ENCODE assay signal across 31 cellular contexts in the genomic region with DNA sequence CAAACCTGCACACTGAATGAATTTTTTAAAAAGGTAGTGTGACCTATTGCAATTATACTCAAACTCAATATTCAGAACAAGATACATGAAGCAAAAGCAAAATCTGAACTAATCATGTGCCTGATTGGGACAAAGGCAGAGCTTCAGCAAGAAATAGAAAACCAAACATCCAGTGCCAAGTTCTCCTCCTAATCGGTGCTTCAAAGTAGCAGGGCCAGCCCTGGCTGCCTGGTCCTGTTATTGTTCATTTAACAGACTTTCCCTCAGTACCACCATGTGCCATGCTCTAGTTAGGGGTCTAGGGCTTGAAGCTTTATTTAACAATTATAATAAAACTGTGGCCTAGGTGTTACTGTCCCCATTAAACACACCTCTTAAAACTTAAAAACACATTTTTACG.
"Had no signal": no experiment of that assay in that cellular context is flagged by ENCODE, and none has a peak within 500 bp of the region (broad histone marks: within the 10 kb centered on the region; RNA-seq: fewer than 3 reads in every experiment).

No MANE protein-coding gene starts in this region.

- H3K4me1 Mint-ChIP-seq: activated CD4-positive, alpha-beta T cell treated with anti-CD3 and anti-CD28 coated beads, Interleukin-2, amount 10 ng/mL, durations not matched to agents 24 days and 14 days; activated naive CD8-positive, alpha-beta T cell treated with anti-CD3 and anti-CD28 coated beads for 36 hours; activated T-helper 17 cell treated with anti-CD3 and anti-CD28 coated beads, Interleukin-2, amount 50 U/mL, for 72 hours had no signal

- H3K9me3 Mint-ChIP-seq: activated CD4-positive, alpha-beta T cell treated with anti-CD3 and anti-CD28 coated beads, Interleukin-2, amount 10 ng/mL, durations not matched to agents 24 days and 14 days; activated CD8-positive, alpha-beta T cell treated with anti-CD3 and anti-CD28 coated beads for 36 hours; activated naive CD8-positive, alpha-beta T cell treated with anti-CD3 and anti-CD28 coated beads for 36 hours; activated T-cell treated with anti-CD3 and anti-CD28 coated beads, Interleukin-2, amount 50 U/mL, for 72 hours; activated T-helper 17 cell treated with anti-CD3 and anti-CD28 coated beads, Interleukin-2, amount 50 U/mL, for 72 hours had no signal

- H3K27ac Mint-ChIP-seq: activated CD4-positive, alpha-beta T cell treated with anti-CD3 and anti-CD28 coated beads, Interleukin-2, amount 10 ng/mL, durations not matched to agents 24 days and 14 days; activated CD8-positive, alpha-beta T cell treated with anti-CD3 and anti-CD28 coated beads for 36 hours; activated naive CD8-positive, alpha-beta T cell treated with anti-CD3 and anti-CD28 coated beads for 36 hours; activated T-cell treated with anti-CD3 and anti-CD28 coated beads, Interleukin-2, amount 50 U/mL, for 72 hours; activated T-helper 17 cell treated with anti-CD3 and anti-CD28 coated beads, Interleukin-2, amount 50 U/mL, for 72 hours had no signal

- H3K36me3 Mint-ChIP-seq: activated naive CD8-positive, alpha-beta T cell treated with anti-CD3 and anti-CD28 coated beads for 36 hours had no signal

- H3K4me3 ChIP-seq: breast epithelium, Peyer's patch had no signal

- H3K4me3 Mint-ChIP-seq: activated CD4-positive, alpha-beta T cell treated with anti-CD3 and anti-CD28 coated beads, Interleukin-2, amount 10 ng/mL, durations not matched to agents 24 days and 14 days; activated CD8-positive, alpha-beta T cell treated with anti-CD3 and anti-CD28 coated beads for 36 hours; activated naive CD8-positive, alpha-beta T cell treated with anti-CD3 and anti-CD28 coated beads for 36 hours; activated T-cell treated with anti-CD3 and anti-CD28 coated beads, Interleukin-2, amount 50 U/mL, for 72 hours; activated T-helper 17 cell treated with anti-CD3 and anti-CD28 coated beads, Interleukin-2, amount 50 U/mL, for 72 hours had no signal

- H3K4me1 ChIP-seq: breast epithelium, Peyer's patch had no signal

- H3K27me3 Mint-ChIP-seq: activated naive CD8-positive, alpha-beta T cell treated with anti-CD3 and anti-CD28 coated beads for 36 hours had no signal

- ATAC-seq: activated CD8-positive, alpha-beta T cell treated with anti-CD3 and anti-CD28 coated beads for 36 hours; activated T-cell treated with anti-CD3 and anti-CD28 coated beads, Interleukin-2, amount 50 U/mL, for 72 hours; activated T-helper 17 cell treated with anti-CD3 and anti-CD28 coated beads, Interleukin-2, amount 50 U/mL, for 72 hours; PC-3 had no signal

- H3K36me3 ChIP-seq: breast epithelium, Peyer's patch, WERI-Rb-1 had no signal

- H3K9ac ChIP-seq: KMS-11 had no signal

- H3K9me3 ChIP-seq: breast epithelium had no signal

- H3K27ac ChIP-seq: breast epithelium, KMS-11, Peyer's patch, WERI-Rb-1 had no signal

- H3K4me2 ChIP-seq: KMS-11 had no signal

- DNase-seq: activated CD4-positive, alpha-beta T cell treated with anti-CD3 and anti-CD28 coated beads for 1 hour; activated CD4-positive, alpha-beta T cell treated with anti-CD3 and anti-CD28 coated beads, Interleukin-2, amount 10 ng/mL, durations not matched to agents 24 days and 14 days; activated CD4-positive, alpha-beta T cell treated with anti-CD3 and anti-CD28 coated beads, Interleukin-2, amount 50 U/mL, for 4 hours; activated CD4-positive, CD25-positive, alpha-beta regulatory T cell; activated CD8-positive, alpha-beta T cell treated with anti-CD3 and anti-CD28 coated beads for 36 hours; activated effector memory CD4-positive, alpha-beta T cell treated with anti-CD3 and anti-CD28 coated beads, Interleukin-2, amount 50 U/mL, for 16 hours; activated naive CD4-positive, alpha-beta T cell; activated naive CD4-positive, alpha-beta T cell treated with anti-CD3 and anti-CD28 coated beads, Interleukin-2, amount 50 U/mL, for 16 hours; activated naive CD8-positive, alpha-beta T cell treated with anti-CD3 and anti-CD28 coated beads for 36 hours; activated T-cell treated with anti-CD3 and anti-CD28 coated beads, Interleukin-2, amount 50 U/mL, for 1 hour; activated T-cell treated with anti-CD3 and anti-CD28 coated beads, Interleukin-2, amount 50 U/mL, for 72 hours; amniotic stem cell; aorta; MM.1S; MV-4-11; NCI-H1092; NCI-H1436 treated with DMSO at 0.1 percent for 48 hours; NCI-H1694 treated with DMSO at 0.1 percent for 48 hours; NCI-H2029; NCI-H345; NCI-H510A; NCI-H526; NCI-H748 treated with DMSO at 0.1 percent for 48 hours; NK-92 treated with Interleukin-12 subunit alpha and Interleukin-12 subunit beta, amount 100 ng/mL, for 24 hours; PC-3; Peyer's patch; T1000; WERI-Rb-1 had no signal

- H3K27me3 ChIP-seq: breast epithelium, Peyer's patch had no signal
